ENCODE assay signal across 23 cellular contexts in the genomic region with DNA sequence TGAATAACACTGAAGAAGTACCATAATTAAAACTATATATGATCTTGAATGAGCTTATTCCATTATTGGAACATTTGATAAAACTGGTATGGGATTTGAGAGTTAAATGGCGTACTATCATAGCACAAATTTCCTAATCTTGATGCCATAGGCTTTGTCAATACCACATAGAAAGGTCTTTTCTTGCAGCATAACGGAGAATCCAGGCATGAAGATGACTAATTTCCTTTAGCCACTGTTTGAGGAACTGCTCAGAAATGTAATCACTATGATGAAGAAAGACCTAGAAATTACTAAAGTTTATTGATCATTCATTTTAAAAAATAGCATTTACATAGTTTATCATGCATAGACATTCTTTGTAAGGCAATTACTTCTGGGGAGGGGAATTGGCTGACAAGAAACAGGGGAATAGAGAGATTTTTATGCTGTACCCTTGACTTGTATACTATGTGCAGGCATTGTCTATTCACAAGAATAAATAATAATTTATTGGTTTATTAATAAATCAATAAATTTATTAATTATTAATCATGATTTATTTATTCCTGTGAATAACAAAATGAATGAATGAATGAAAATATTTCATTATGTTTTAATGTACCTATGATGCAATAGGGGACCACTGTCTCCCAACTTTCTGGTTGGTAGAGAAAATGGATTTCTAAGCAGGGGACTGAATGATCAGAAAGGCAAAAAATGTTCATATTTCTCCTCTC.
A peak's percentile ranks its signal among the peaks of the same experiment; 100 is the strongest.
DNase-seq lines count a peak whose midpoint lies in the region; ATAC-seq, FAIRE-seq and TF ChIP-seq lines count a peak whose summit lies in the region.
"Had no signal": no experiment of that assay in that cellular context is flagged by ENCODE, and none has a peak within 500 bp of the region (broad histone marks: within the 10 kb centered on the region; RNA-seq: fewer than 3 reads in every experiment).

No MANE protein-coding gene starts in this region.

- no peak for TF ChIP-seq CTCF in HFFc6 (IDR thresholded peaks at IDR 0.05)
- no peak for TF ChIP-seq CTCF in bronchial epithelial cell (IDR thresholded peaks at IDR 0.05; ENCODE audit: insufficient read depth, low read length, severe bottlenecking)

- peaks cover 9% of the 10 kb centered on the region; the same call in 1 of the 2 replicates for H3K9me3 Mint-ChIP-seq in HFFc6

- H3K36me3 Mint-ChIP-seq in HFFc6 (ENCODE audit: low read depth): peaks cover 10% of the 10 kb centered on the region; the same call in 1 of the 2 replicates
- H3K36me3 Mint-ChIP-seq: memory B cell, naive B cell had no signal

- no peak overlapping the region for H3K27ac Mint-ChIP-seq in HFFc6
- H3K27ac Mint-ChIP-seq: memory B cell, naive B cell had no signal

- no peaks in the 10 kb centered on the region for H3K27me3 Mint-ChIP-seq in HFFc6 (ENCODE audit: insufficient read depth)
- H3K27me3 Mint-ChIP-seq: memory B cell, naive B cell had no signal

- no peak for ATAC-seq in GM19455 (IDR thresholded peaks at IDR 0.05; ENCODE audit: unreplicated experiment)
- ATAC-seq: right lobe of liver had no signal

- no peak overlapping the region for H3K4me3 Mint-ChIP-seq in HFFc6
- H3K4me3 Mint-ChIP-seq: memory B cell, naive B cell had no signal

- H3K27me3 ChIP-seq in bronchial epithelial cell (ENCODE audit: control insufficient read depth, insufficient read depth, low read length): no peaks in the 10 kb centered on the region
- H3K27me3 ChIP-seq: cardiac muscle cell, dorsolateral prefrontal cortex, right lobe of liver had no signal

- H3K4me3 ChIP-seq in bronchial epithelial cell (ENCODE audit: low read depth, low read length): no peak overlapping the region
- H3K4me3 ChIP-seq: cardiac muscle cell, dorsolateral prefrontal cortex, right lobe of liver had no signal

- DNase-seq in HFFc6: peak; percentile 40
- DNase-seq in RPMI7951 (ENCODE audit: low read depth): peak; percentile 0
- DNase-seq in bronchial epithelial cell (ENCODE audit: low read depth): peak; percentile 65
- DNase-seq in NCI-H1048 (lab: John Stamatoyannopoulos, UW): no peak
- DNase-seq in activated gamma-delta T cell (lab: John Stamatoyannopoulos, UW): no peak
- DNase-seq in hippocampal formation (lab: John Stamatoyannopoulos, UW): no peak
- DNase-seq: activated CD8-positive, alpha-beta memory T cell treated with anti-CD3 and anti-CD28 coated beads, Interleukin-2, amount 50 U/mL, for 48 hours; activated effector memory CD4-positive, alpha-beta T cell treated with Interleukin-2 at 50 U/mL for 16 hours; dorsolateral prefrontal cortex; kidney glomerular epithelial cell; naive B cell; NCI-H1417 treated with DMSO at 0.1 percent for 48 hours; NCI-H2171; NCI-H526; right lobe of liver; SW 1271 had no signal

- H3K4me1 Mint-ChIP-seq in HFFc6 (ENCODE audit: low read depth): peaks cover 67% of the 10 kb centered on the region
- H3K4me1 Mint-ChIP-seq: memory B cell, naive B cell had no signal

- FAIRE-seq in A204.1 (lab: Jason Lieb, UNC): peak; percentile 6
- no peak for FAIRE-seq in bronchial epithelial cell (lab: Jason Lieb, UNC)
- FAIRE-seq: GM12891, H54, TTC549 had no signal

- no peaks in the 10 kb centered on the region for H3K36me3 ChIP-seq in bronchial epithelial cell (ENCODE audit: control insufficient read depth, insufficient read depth, low read length)
- H3K36me3 ChIP-seq: cardiac muscle cell, right lobe of liver had no signal

Comparison
In these comparisons a context has a peak if more than half of its experiments do, and no peak if none do; other contexts are left out.
1. DNase-seq: peak in HFFc6 (single experiment), RPMI7951 (single experiment) and bronchial epithelial cell (single experiment); none in NCI-H1048 (single experiment), activated gamma-delta T cell (single experiment) and hippocampal formation (0 of 2).